28 cellular contexts compared by ENCODE assay signal in genomic region chr6:49321673-49322072, GRCh38.
DNase-seq lines count a peak whose midpoint lies in the region; ATAC-seq, FAIRE-seq and TF ChIP-seq lines count a peak whose summit lies in the region.
"Had no signal": no experiment of that assay in that cellular context is flagged by ENCODE, and none has a peak within 500 bp of the region (broad histone marks: within the 10 kb centered on the region; RNA-seq: fewer than 3 reads in every experiment).

No MANE protein-coding gene starts in this region.

- H3K27ac Mint-ChIP-seq in astrocyte (ENCODE audit: unreplicated experiment), result no peak overlapping the region
- H3K27ac Mint-ChIP-seq: CD14-positive monocyte; CD4-positive, alpha-beta memory T cell; CD8-positive, alpha-beta memory T cell had no signal

- DNase-seq in SK-N-SH (no peak), astrocyte (ENCODE audit: low read depth) (peak; percentile 47), left kidney (ENCODE audit: low read depth, low spot score) (peak; percentile 10), heart right ventricle (no peak)
- DNase-seq: ACHN; BE2C; C1 segment of cervical spinal cord; CD4-positive, alpha-beta memory T cell; CD4-positive, CD25-positive, alpha-beta regulatory T cell; CD8-positive, alpha-beta memory T cell; COR-L47; DMS 273 treated with DMSO at 0.1 percent for 48 hours; DMS153; DMS53; DMS79; DND-41; EL; GDM1 had no signal

- 55% methylated on average over 2 of the region's 2 CpGs for WGBS in SK-N-SH (ENCODE audit: low lambda C conversion rate)
- WGBS in heart right ventricle, 2 donors, result 49 to 62% methylated on average over 2 of the region's 2 CpGs

- no peak overlapping the region for H3K4me3 ChIP-seq in SK-N-SH (ENCODE audit: low read depth in 2 of 2, low read length in 1 of 2)
- no peak overlapping the region for H3K4me3 ChIP-seq in astrocyte (ENCODE audit: insufficient read depth, low read depth, low read length)
- no peak overlapping the region for H3K4me3 ChIP-seq in heart right ventricle
- H3K4me3 ChIP-seq: BLaER1, GM12878 had no signal

- H3K36me3 ChIP-seq in SK-N-SH (replicated peaks in 1 of 2; ENCODE audit: control insufficient read depth in 1 of 2, insufficient read depth in 2 of 2, low read length in 1 of 2) (no peaks in the 10 kb centered on the region), astrocyte (ENCODE audit: insufficient read depth, low read length) (no peaks in the 10 kb centered on the region), heart right ventricle (no peaks in the 10 kb centered on the region)
- H3K36me3 ChIP-seq: BE2C, BLaER1 had no signal

- H3K9me3 ChIP-seq in SK-N-SH, result no peaks in the 10 kb centered on the region
- H3K9me3 ChIP-seq in astrocyte (ENCODE audit: insufficient read depth, low read depth, low read length), result no peaks in the 10 kb centered on the region
- H3K9me3 ChIP-seq in heart right ventricle, result peaks cover 0 to 11% (median 3%) of the 10 kb centered on the region in 11 donors
- H3K9me3 ChIP-seq: BE2C, BLaER1 had no signal

- H3K79me2 ChIP-seq in SK-N-SH (ENCODE audit: insufficient read depth) (no peaks in the 10 kb centered on the region), astrocyte (ENCODE audit: insufficient read depth, low read length) (no peaks in the 10 kb centered on the region)

- no peak overlapping the region for H3K27ac ChIP-seq in SK-N-SH (ENCODE audit: low read depth in 2 of 2, low read length in 1 of 2)
- no peak overlapping the region for H3K27ac ChIP-seq in astrocyte (ENCODE audit: low read depth, low read length)
- no peak overlapping the region for H3K27ac ChIP-seq in heart right ventricle
- H3K27ac ChIP-seq: 22Rv1, BLaER1 had no signal

- no peak overlapping the region for H3K4me3 Mint-ChIP-seq in astrocyte (ENCODE audit: unreplicated experiment)
- H3K4me3 Mint-ChIP-seq: CD14-positive monocyte; CD4-positive, alpha-beta memory T cell; CD8-positive, alpha-beta memory T cell had no signal

- no peaks in the 10 kb centered on the region for H3K9me2 ChIP-seq in SK-N-SH

- TF ChIP-seq RAD21 in SK-N-SH (IDR thresholded peaks at IDR 0.05; ENCODE audit: low read length), result no peak

- FAIRE-seq in astrocyte (lab: Jason Lieb, UNC), result no peak
- FAIRE-seq: A204.1, GM12878, GM12892, GM18507 had no signal

- H2AFZ ChIP-seq in SK-N-SH (ENCODE audit: low read depth) (no peak overlapping the region), astrocyte (ENCODE audit: low read depth, low read length) (no peak overlapping the region)

- H3K27me3 ChIP-seq in SK-N-SH (ENCODE audit: insufficient read depth), result no peaks in the 10 kb centered on the region
- no peaks in the 10 kb centered on the region for H3K27me3 ChIP-seq in astrocyte (ENCODE audit: insufficient read depth, low read length)
- H3K27me3 ChIP-seq in heart right ventricle, result no peaks in the 10 kb centered on the region
- H3K27me3 ChIP-seq: BE2C, BLaER1 had no signal

- H3K4me1 ChIP-seq in SK-N-SH (ENCODE audit: control insufficient read depth in 1 of 2, insufficient read depth in 2 of 2, low read depth in 1 of 2, low read length in 1 of 2) (peaks cover 0 to 2% of the 10 kb centered on the region in 2 experiments; a peak in 3 of 4 replicates), astrocyte (ENCODE audit: insufficient read depth, low read length) (peaks cover 8% of the 10 kb centered on the region), heart right ventricle (peaks cover 0 to 10% (median 0%) of the 10 kb centered on the region in 9 donors)
- H3K4me1 ChIP-seq: BE2C, BLaER1 had no signal

- no peak for TF ChIP-seq CTCF in SK-N-SH (IDR thresholded peaks at IDR 0.05)
- TF ChIP-seq CTCF in astrocyte (IDR thresholded peaks at IDR 0.05; ENCODE audit: insufficient read depth, low read depth, low read length), result no peak
- no peak for TF ChIP-seq CTCF in heart right ventricle (IDR thresholded peaks at IDR 0.05)

- no peak overlapping the region for H3K4me2 ChIP-seq in SK-N-SH
- H3K4me2 ChIP-seq in astrocyte (ENCODE audit: low read length), result no peak overlapping the region
- H3K4me2 ChIP-seq: BLaER1 had no signal

- H3F3A ChIP-seq in SK-N-SH (replicated peaks; ENCODE audit: insufficient read depth), result peaks cover 3% of the 10 kb centered on the region

- intact Hi-C loops in heart right ventricle (cut with DNase I), result no loop called here

- peaks cover 3% of the 10 kb centered on the region for H3K9me3 Mint-ChIP-seq in astrocyte (ENCODE audit: unreplicated experiment)

- CTCF ChIA-PET in SK-N-SH (lab: Yijun Ruan, JAX), result interaction anchor here (0.6 to 0.7 kb wide), 2 partner anchors 8 to 1769 kb away, joined by 3 read pairs; no protein-coding TSS in a partner anchor

- no peaks in the 10 kb centered on the region for H3K27me3 Mint-ChIP-seq in astrocyte (ENCODE audit: low read depth, unreplicated experiment)
- H3K27me3 Mint-ChIP-seq: CD4-positive, alpha-beta memory T cell; CD4-positive, CD25-positive, alpha-beta regulatory T cell; CD8-positive, alpha-beta memory T cell had no signal

- no peaks in the 10 kb centered on the region for H3K36me3 Mint-ChIP-seq in astrocyte (ENCODE audit: low read depth, unreplicated experiment)
- H3K36me3 Mint-ChIP-seq: CD14-positive monocyte; CD4-positive, alpha-beta memory T cell; CD4-positive, CD25-positive, alpha-beta regulatory T cell; CD8-positive, alpha-beta memory T cell had no signal

- no peak for ATAC-seq in SK-N-SH treated with all-trans-retinoic acid at 6 μM for 48 hours
- no peak for ATAC-seq in HG03095 (IDR thresholded peaks at IDR 0.05; ENCODE audit: unreplicated experiment)
- ATAC-seq in HG02798 (IDR thresholded peaks at IDR 0.05; ENCODE audit: poor library complexity, unreplicated experiment), result no peak
- no peak for ATAC-seq in heart right ventricle
- ATAC-seq: GM12878 had no signal

- H3K4me1 Mint-ChIP-seq in astrocyte (ENCODE audit: low read depth, unreplicated experiment), result peaks cover 12% of the 10 kb centered on the region
- H3K4me1 Mint-ChIP-seq: CD4-positive, alpha-beta memory T cell; CD4-positive, CD25-positive, alpha-beta regulatory T cell; CD8-positive, alpha-beta memory T cell had no signal

- H3K9ac ChIP-seq in SK-N-SH (no peak overlapping the region), astrocyte (ENCODE audit: low read length) (no peak overlapping the region)
- H3K9ac ChIP-seq: BLaER1 had no signal

- POLR2A ChIA-PET in SK-N-SH (lab: Yijun Ruan, JAX), result no interaction called here

- no peak for TF ChIP-seq EP300 in SK-N-SH (IDR thresholded peaks at IDR 0.05; ENCODE audit: borderline replicate concordance in 1 of 2, low read depth in 1 of 2, low read length in 1 of 2)

- no peaks in the 10 kb centered on the region for H4K20me1 ChIP-seq in SK-N-SH (ENCODE audit: insufficient read depth)
- no peaks in the 10 kb centered on the region for H4K20me1 ChIP-seq in astrocyte (ENCODE audit: insufficient read depth, low read length)
- H4K20me1 ChIP-seq: BLaER1 had no signal

TF ChIP-seq in SK-N-SH treated with all-trans-retinoic acid at 6 μM for 48 hours, 23 proteins besides CTCF, POLR2A, EP300 and RAD21:
- TF ChIP-seq TCF4 (CRISPR knock-in tag; IDR thresholded peaks at IDR 0.05; ENCODE audit: borderline replicate concordance), result peak; percentile 15; the same call in 1 of the 2 replicates
- TF ChIP-seq SNAI2 (CRISPR knock-in tag; IDR thresholded peaks at IDR 0.05), result no peak

TF ChIP-seq in SK-N-SH, 30 proteins besides CTCF, POLR2A, EP300 and RAD21:
- TF ChIP-seq, protein P1, sequence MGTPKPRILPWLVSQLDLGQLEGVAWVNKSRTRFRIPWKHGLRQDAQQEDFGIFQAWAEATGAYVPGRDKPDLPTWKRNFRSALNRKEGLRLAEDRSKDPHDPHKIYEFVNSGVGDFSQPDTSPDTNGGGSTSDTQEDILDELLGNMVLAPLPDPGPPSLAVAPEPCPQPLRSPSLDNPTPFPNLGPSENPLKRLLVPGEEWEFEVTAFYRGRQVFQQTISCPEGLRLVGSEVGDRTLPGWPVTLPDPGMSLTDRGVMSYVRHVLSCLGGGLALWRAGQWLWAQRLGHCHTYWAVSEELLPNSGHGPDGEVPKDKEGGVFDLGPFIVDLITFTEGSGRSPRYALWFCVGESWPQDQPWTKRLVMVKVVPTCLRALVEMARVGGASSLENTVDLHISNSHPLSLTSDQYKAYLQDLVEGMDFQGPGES (IDR thresholded peaks at IDR 0.05; ENCODE audit: low read depth, low read length), result no peak
- no peak for TF ChIP-seq GABPA (IDR thresholded peaks at IDR 0.05; ENCODE audit: low read depth)
- TF ChIP-seq CHD2 (IDR thresholded peaks at IDR 0.05; ENCODE audit: low read length, partially characterized antibody), result no peak
- no peak for TF ChIP-seq NRF1 (IDR thresholded peaks at IDR 0.05; ENCODE audit: low read depth, low read length)
- no peak for TF ChIP-seq ZBTB33 (IDR thresholded peaks at IDR 0.05; ENCODE audit: borderline replicate concordance, low read depth)
- TF ChIP-seq TCF12 (IDR thresholded peaks at IDR 0.05), result no peak
- TF ChIP-seq POLR2AphosphoS5 (IDR thresholded peaks at IDR 0.05; ENCODE audit: low read depth, low read length), result no peak
- no peak for TF ChIP-seq NFIC (IDR thresholded peaks at IDR 0.05; ENCODE audit: borderline replicate concordance)

Comparison
In these comparisons a context has a peak if more than half of its experiments do, and no peak if none do; other contexts are left out.
1. DNase-seq: peak in astrocyte (single experiment) and left kidney (single experiment); none in SK-N-SH (single experiment) and heart right ventricle (0 of 2).